Comparison of ENCODE assay signal across 8 cellular contexts in the genomic region with DNA sequence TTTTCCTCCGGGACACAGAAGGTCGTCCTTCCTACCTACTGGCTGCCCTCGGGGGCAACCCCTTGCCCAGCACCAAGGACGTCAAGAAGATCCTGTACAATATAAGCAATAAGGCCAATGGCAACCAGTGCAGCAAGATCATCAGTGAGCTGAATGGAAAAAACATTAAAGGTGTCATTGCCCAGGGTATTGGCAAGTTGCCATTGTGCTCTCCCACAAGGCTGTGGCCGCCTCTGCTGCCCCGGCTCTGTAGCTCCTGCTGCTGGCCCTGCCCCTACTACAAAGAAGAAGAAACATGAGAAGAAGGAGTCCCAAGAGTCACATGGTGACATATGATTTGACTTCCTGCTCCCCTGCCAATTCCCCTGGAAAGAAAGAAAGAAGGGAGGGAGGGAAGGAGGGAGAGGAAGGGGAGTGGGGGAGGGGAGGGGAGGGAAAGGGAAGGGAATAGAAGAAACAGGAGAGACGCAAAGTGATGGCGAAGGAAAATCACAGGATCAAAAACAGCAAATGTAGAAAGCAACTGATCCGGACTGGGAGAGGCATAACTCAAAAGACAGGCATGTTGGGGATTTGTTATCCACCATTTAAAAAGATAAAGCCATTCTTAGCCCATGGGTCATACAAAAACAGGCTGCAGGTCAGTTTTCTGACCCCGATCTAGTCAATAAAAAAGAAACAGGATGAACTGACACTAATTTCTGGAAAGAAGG.
A peak's percentile ranks its signal among the peaks of the same experiment; 100 is the strongest.
DNase-seq lines count a peak whose midpoint lies in the region; ATAC-seq and TF ChIP-seq lines count a peak whose summit lies in the region.

No MANE protein-coding gene starts in this region.

- no peaks in the 10 kb centered on the region for H3K4me1 ChIP-seq in mucosa of descending colon (ENCODE audit: low read depth)

- H3K4me3 ChIP-seq in mucosa of descending colon, result no peak overlapping the region

- DNase-seq in activated gamma-delta T cell treated with Interleukin-2 at 50 U/mL for 16 hours, result peak; percentile 24
- DNase-seq in activated gamma-delta T cell (lab: John Stamatoyannopoulos, UW), result no peak
- DNase-seq in NCI-H2227 treated with DMSO at 0.1 percent for 48 hours (lab: John Stamatoyannopoulos, UW), result peak; percentile 11
- peak; percentile 46 for DNase-seq in astrocyte of the hippocampus (ENCODE audit: low read depth, low spot score)
- DNase-seq in mucosa of descending colon, result no peak
- no peak for DNase-seq in GM20000 (ENCODE audit: low spot score)
- DNase-seq in GM13977 (ENCODE audit: low spot score), result no peak

- intact Hi-C loops in mucosa of descending colon (cut with DNase I, micrococcal nuclease), result no loop called here

- in situ Hi-C loops in GM13977 (cut with MboI; ENCODE audit: low pct_unique_long_range_greater_than_20kb, low sequenced_read_pairs, unreplicated experiment), result no loop called here

- no peaks in the 10 kb centered on the region for H3K36me3 ChIP-seq in mucosa of descending colon (ENCODE audit: low read depth)

- ATAC-seq in mucosa of descending colon (peak; percentile 18), GM19397 (IDR thresholded peaks at IDR 0.05; ENCODE audit: unreplicated experiment) (no peak)

- TF ChIP-seq CTCF in mucosa of descending colon (IDR thresholded peaks at IDR 0.05) (no peak), GM20000 (IDR thresholded peaks at IDR 0.05; ENCODE audit: extremely low read depth, missing control alignments) (no peak), GM13977 (IDR thresholded peaks at IDR 0.05; ENCODE audit: extremely low read depth, insufficient read depth, missing control alignments) (no peak)

- no peaks in the 10 kb centered on the region for H3K9me3 ChIP-seq in mucosa of descending colon

Comparison
In these comparisons a context has a peak if more than half of its experiments do, and no peak if none do; other contexts are left out.
1. DNase-seq: peak in activated gamma-delta T cell treated with Interleukin-2 at 50 U/mL for 16 hours (single experiment), NCI-H2227 treated with DMSO at 0.1 percent for 48 hours (single experiment) and astrocyte of the hippocampus (single experiment); none in activated gamma-delta T cell (single experiment), mucosa of descending colon (0 of 3), GM20000 (single experiment) and GM13977 (single experiment).